9 cellular contexts compared by ENCODE assay signal in the genomic region with DNA sequence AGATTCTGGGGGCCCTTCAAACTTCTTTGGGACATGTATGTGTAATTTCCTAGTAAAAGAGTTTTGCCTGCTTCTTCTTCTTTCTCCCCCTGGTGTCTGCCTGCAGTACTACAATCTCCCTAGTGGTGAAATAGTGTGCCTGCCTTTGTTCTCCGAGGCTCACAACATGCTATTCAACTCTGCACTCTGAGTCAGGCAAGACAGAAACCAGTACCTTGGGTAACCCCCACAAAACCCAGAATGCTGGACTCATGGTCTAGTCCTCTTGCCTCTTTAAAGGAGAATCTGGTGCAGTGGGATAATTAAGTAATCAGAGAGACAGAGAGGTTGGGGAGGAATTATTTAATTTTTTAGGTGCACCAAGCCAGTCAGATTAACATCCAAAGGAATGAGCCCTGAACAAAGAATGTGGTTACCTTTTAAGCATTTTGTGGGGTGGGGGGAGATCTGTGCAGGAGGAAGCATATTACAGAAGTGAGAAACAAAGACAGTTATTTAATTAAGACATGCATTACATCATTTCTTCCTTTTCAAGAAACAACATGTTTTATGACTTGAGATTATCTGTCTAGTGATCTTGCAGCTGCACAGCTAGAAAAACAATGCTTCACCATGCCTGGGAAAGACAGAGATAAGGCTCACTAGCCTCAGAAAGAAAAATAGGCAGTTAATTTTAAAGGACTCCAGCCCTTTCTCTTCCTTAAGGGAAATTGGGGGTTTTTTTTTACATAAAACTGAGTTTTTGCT. TPM values are rescaled to one million over a fixed set of nuclear protein-coding genes. Genes with fewer than 3 reads are reported as not detected.
DNase-seq lines count a peak whose midpoint lies in the region; ATAC-seq, FAIRE-seq and TF ChIP-seq lines count a peak whose summit lies in the region.
"Had no signal": no experiment of that assay in that cellular context is flagged by ENCODE, and none has a peak within 500 bp of the region (broad histone marks: within the 10 kb centered on the region; RNA-seq: fewer than 3 reads in every experiment).

No MANE protein-coding gene starts in this region.

- CTCF ChIA-PET in K562 (lab: Yijun Ruan, JAX; ENCODE audit: low intra/inter-chr PET ratio), result no interaction called here

- H3K9me3 ChIP-seq in GM23248 (ENCODE audit: low read depth) (no peaks in the 10 kb centered on the region), K562 (replicated peaks; ENCODE audit: control insufficient read depth, insufficient read depth, low read depth, low read length) (peaks cover 15% of the 10 kb centered on the region), keratinocyte (ENCODE audit: control insufficient read depth, low read depth, low read length) (no peaks in the 10 kb centered on the region)

- peaks cover 2% of the 10 kb centered on the region for H3K27me3 Mint-ChIP-seq in T-helper 2 cell treated with Interferon-gamma antibody and Interleukin-4, amounts not matched to agents 5 μg/mL and 100 μg/mL, for 36 hours (ENCODE audit: low read depth)

- ATAC-seq in K562, result peak; percentile 92

- FAIRE-seq in K562 (lab: Jason Lieb, UNC), result peak; percentile 75
- no peak for FAIRE-seq in keratinocyte (lab: Jason Lieb, UNC)
- FAIRE-seq: islet of Langerhans had no signal

- no peak overlapping the region for H3K27ac ChIP-seq in GM23248
- peak overlapping the region; percentile 84 for H3K27ac ChIP-seq in K562 (ENCODE audit: extremely low read depth, low read depth, low read length)
- no peak overlapping the region for H3K27ac ChIP-seq in keratinocyte (ENCODE audit: control insufficient read depth, insufficient read depth, low read length)

- H3K4me3 Mint-ChIP-seq in T-helper 2 cell treated with Interferon-gamma antibody and Interleukin-4, amounts not matched to agents 5 μg/mL and 100 μg/mL, for 36 hours, result no peak overlapping the region

- in situ Hi-C loops in GM23248 (cut with MboI) (no loop called here), K562 (cut with MboI) (no loop called here)

- H3K9ac ChIP-seq in GM23248, result no peak overlapping the region
- H3K9ac ChIP-seq in K562 (ENCODE audit: insufficient read depth in 1 of 2, low read depth in 2 of 2, low read length in 2 of 2), result peak overlapping the region in 1 of 2 experiments; percentile 37; a peak in 2 of 4 replicates
- no peak overlapping the region for H3K9ac ChIP-seq in keratinocyte (ENCODE audit: control insufficient read depth, extremely low read depth, insufficient read depth, low read length)

- no peak for TF ChIP-seq POLR2A in K562 (conservative IDR thresholded peaks at IDR 0.05)

- dilution Hi-C loops in keratinocyte (cut with MboI; ENCODE audit: extremely low pct_ligation_motif_present, low sequenced_read_pairs), result no loop called here

- H2AFZ ChIP-seq in GM23248, result no peak overlapping the region
- H2AFZ ChIP-seq in K562 (ENCODE audit: low read depth, low read length), result peak overlapping the region; percentile 86
- no peak overlapping the region for H2AFZ ChIP-seq in keratinocyte (ENCODE audit: control insufficient read depth, low read length)

- H3F3A ChIP-seq in GM23248 (ENCODE audit: insufficient read depth), result no peaks in the 10 kb centered on the region

- H3K79me2 ChIP-seq in GM23248 (ENCODE audit: insufficient read depth), result no peaks in the 10 kb centered on the region
- no peaks in the 10 kb centered on the region for H3K79me2 ChIP-seq in K562 (ENCODE audit: control insufficient read depth, insufficient read depth, low read length)
- H3K79me2 ChIP-seq in keratinocyte (ENCODE audit: control insufficient read depth, insufficient read depth, low read length), result no peaks in the 10 kb centered on the region

- H3K27me3 ChIP-seq in GM06990 (replicated peaks; ENCODE audit: control insufficient read depth, insufficient read depth, low read length) (no peaks in the 10 kb centered on the region), GM23248 (replicated peaks; ENCODE audit: insufficient read depth) (no peaks in the 10 kb centered on the region), K562 (ENCODE audit: control insufficient read depth in 2 of 2, insufficient read depth in 2 of 2, low read length in 2 of 2) (no peaks in the 10 kb centered on the region), keratinocyte (ENCODE audit: control insufficient read depth, extremely low read depth, insufficient read depth, low read length) (no peaks in the 10 kb centered on the region)

- no peak overlapping the region for H3K27ac Mint-ChIP-seq in T-helper 2 cell treated with Interferon-gamma antibody and Interleukin-4, amounts not matched to agents 5 μg/mL and 100 μg/mL, for 36 hours

- peaks cover 4% of the 10 kb centered on the region for H3K4me1 Mint-ChIP-seq in T-helper 2 cell treated with Interferon-gamma antibody and Interleukin-4, amounts not matched to agents 5 μg/mL and 100 μg/mL, for 36 hours (ENCODE audit: low read depth)

- H4K20me1 ChIP-seq in GM23248 (ENCODE audit: insufficient read depth) (no peaks in the 10 kb centered on the region), K562 (replicated peaks; ENCODE audit: control insufficient read depth, insufficient read depth, low read length) (no peaks in the 10 kb centered on the region), keratinocyte (ENCODE audit: control insufficient read depth, extremely low read depth, insufficient read depth, low read length) (no peaks in the 10 kb centered on the region)

- WGBS in GM23248 (ENCODE audit: low coverage in 1 of 2, low lambda C conversion rate in 2 of 2, missing lambda C conversion rate in 2 of 2), 2 experiments, result 22 to 40% methylated on average over 1 of the region's 1 CpG
- 29% methylated on average over 1 of the region's 1 CpG for WGBS in K562 (ENCODE audit: insufficient coverage, low coverage, missing lambda C conversion rate)

- peak; percentile 72 for TF ChIP-seq EP300 in K562 (IDR thresholded peaks at IDR 0.05; ENCODE audit: low read length)

- POLR2A ChIA-PET in K562 (lab: Yijun Ruan, JAX), result interaction anchor here (0.6 to 1.2 kb wide), 2 partner anchors 9 to 1160 kb away, joined by 3 to 4 read pairs; no protein-coding TSS in a partner anchor

- H3K4me3 ChIP-seq in GM06990 (replicated peaks; ENCODE audit: low read depth, low read length), result no peak overlapping the region
- no peak overlapping the region for H3K4me3 ChIP-seq in GM23248
- no peak overlapping the region for H3K4me3 ChIP-seq in LNCaP clone FGC (ENCODE audit: low read depth, low read length)
- no peak overlapping the region for H3K4me3 ChIP-seq in K562
- no peak overlapping the region for H3K4me3 ChIP-seq in keratinocyte (ENCODE audit: control insufficient read depth in 2 of 3, extremely low read depth in 1 of 3, insufficient read depth in 2 of 3, low read depth in 1 of 3, low read length in 3 of 3)

- no peaks in the 10 kb centered on the region for H3K9me1 ChIP-seq in K562 (ENCODE audit: control insufficient read depth, insufficient read depth, low read length)
- H3K9me1 ChIP-seq in keratinocyte (ENCODE audit: control insufficient read depth, extremely low read depth, insufficient read depth, low read length), result no peaks in the 10 kb centered on the region

- peaks cover 8% of the 10 kb centered on the region for H3K9me3 Mint-ChIP-seq in T-helper 2 cell treated with Interferon-gamma antibody and Interleukin-4, amounts not matched to agents 5 μg/mL and 100 μg/mL, for 36 hours

- H3K4me1 ChIP-seq in GM23248 (ENCODE audit: insufficient read depth) (no peaks in the 10 kb centered on the region), K562 (replicated peaks in 1 of 2; ENCODE audit: control insufficient read depth in 2 of 2, insufficient read depth in 2 of 2, low read length in 2 of 2) (peaks cover 3 to 27% of the 10 kb centered on the region in 2 experiments; a peak in 3 of 5 replicates), keratinocyte (ENCODE audit: control insufficient read depth, extremely low read depth, insufficient read depth, low read length) (no peaks in the 10 kb centered on the region)

- H3K36me3 ChIP-seq in GM06990 (ENCODE audit: control insufficient read depth, insufficient read depth, low read length), result no peaks in the 10 kb centered on the region
- no peaks in the 10 kb centered on the region for H3K36me3 ChIP-seq in GM23248 (ENCODE audit: low read depth)
- no peaks in the 10 kb centered on the region; the same call in 2 of the 3 replicates for H3K36me3 ChIP-seq in K562 (ENCODE audit: control insufficient read depth, insufficient read depth, low read length)
- H3K36me3 ChIP-seq in keratinocyte (ENCODE audit: control insufficient read depth in 2 of 2, extremely low read depth in 1 of 2, insufficient read depth in 2 of 2, low read length in 2 of 2), result no peaks in the 10 kb centered on the region

- no peak overlapping the region for H3K4me2 ChIP-seq in GM23248 (ENCODE audit: unreplicated experiment)
- H3K4me2 ChIP-seq in K562 (ENCODE audit: insufficient read depth, low read length), result 0 out of 2 replicates have a peak overlapping the region, but pooled peaks have one; percentile 55
- H3K4me2 ChIP-seq in keratinocyte (ENCODE audit: control insufficient read depth, extremely low read depth, insufficient read depth, low read depth, low read length), result no peak overlapping the region

- TF ChIP-seq CTCF in GM06990 (IDR thresholded peaks at IDR 0.05; ENCODE audit: insufficient read depth, low read length, poor library complexity, severe bottlenecking), result peak; percentile 93
- TF ChIP-seq CTCF in LNCaP clone FGC (IDR thresholded peaks at IDR 0.05; ENCODE audit: control insufficient read depth, extremely low read depth, insufficient read depth), result peak; percentile 66
- peak; percentile 77 to 99 (median 91) for TF ChIP-seq CTCF in K562 (IDR thresholded peaks at IDR 0.05 in 2 of 3, conservative IDR thresholded peaks at IDR 0.05 in 1 of 3; ENCODE audit: insufficient read depth in 2 of 3, low read depth in 1 of 3, low read length in 3 of 3)
- peak; percentile 61 to 96 (median 94) for TF ChIP-seq CTCF in keratinocyte (optimal IDR thresholded peaks at IDR 0.05 in 1 of 3, IDR thresholded peaks at IDR 0.05 in 1 of 3, conservative IDR thresholded peaks at IDR 0.05 in 1 of 3; ENCODE audit: extremely low read depth in 1 of 3, insufficient read depth in 2 of 3, low read length in 3 of 3)

- peak in 1 of 2 experiments; percentile 66; a peak in 2 of 4 replicates for TF ChIP-seq RAD21 in K562 (CRISPR knock-in tag; conservative IDR thresholded peaks at IDR 0.05 in 1 of 2, IDR thresholded peaks at IDR 0.05 in 1 of 2)

- intact Hi-C loops in K562 (cut with micrococcal nuclease), result loop anchor here (5.0 to 10.0 kb wide), 3 partner anchors 129 to 382 kb away; partner anchors contain the start of gene MRPL16

- BruUV-seq in K562 (replicated peaks; lab: Mats Ljungman, UMichigan), result no TSS peak

- no peaks in the 10 kb centered on the region for H3K36me3 Mint-ChIP-seq in T-helper 2 cell treated with Interferon-gamma antibody and Interleukin-4, amounts not matched to agents 5 μg/mL and 100 μg/mL, for 36 hours (ENCODE audit: low read depth)

- peak; percentile 83 for DNase-seq in GM06990 (ENCODE audit: extremely low read depth, insufficient read length)
- peak; percentile 66 for DNase-seq in GM23248
- DNase-seq in LNCaP clone FGC (ENCODE audit: low read depth), result peak; percentile 8
- peak; percentile 62 for DNase-seq in T-helper 2 cell treated with Interferon-gamma antibody and Interleukin-4, amounts not matched to agents 5 μg/mL and 100 μg/mL, for 36 hours (ENCODE audit: low spot score)
- DNase-seq in K562 (ENCODE audit: extremely low read depth in 1 of 4, low spot score in 3 of 4), result peak; percentile 48 to 75 (median 52)
- DNase-seq in keratinocyte (ENCODE audit: low read depth, low spot score), result peak; percentile 36
- DNase-seq in stimulated activated CD4-positive, alpha-beta T cell treated with anti-CD3 and anti-CD28 coated beads, Interleukin-4, amount 100 ng/mL, for 4 hours, result peak; percentile 16 to 35
- DNase-seq in amniotic stem cell (lab: John Stamatoyannopoulos, UW), result no peak

- H3K9me2 ChIP-seq in GM23248 (ENCODE audit: insufficient read depth), result no peaks in the 10 kb centered on the region

RNA-seq across cellular contexts. Expression of gene MS4A6A, which starts 11.0 kb away (rescaled TPM):
- total RNA-seq in GM23248 (2014; rRNA removed; shearing (Covaris generic)), result not detected in 2 replicates
- polyA plus RNA-seq in GM23248 (2016; fragmentation: Nextera tagmentation; extraction: Ambion mirVana) (not detected in 2 replicates), K562 (2011; rRNA removed) (0.57 and 25.1 TPM in 2 replicates), K562 (2014; fragmentation: Illumina TruSeq; extraction: Trizol) (4.3 and 5.6 TPM in 2 replicates), K562 (2014; fragmentation: Nextera tagmentation; extraction: Ambion mirVana) (1 to 10 TPM; 5.5 to 5.8 TPM), K562 (2014; rRNA removed) (4.2 and 4.7 TPM in 2 replicates), keratinocyte (not detected in 3 replicates)
- total RNA-seq in K562 (2011; cell fraction: chromatin; rRNA removed; ENCODE audit: low replicate concordance), result 0.35 TPM in 1 of 2 replicates, not detected in the other
- 0.33 and 0.53 TPM in 2 replicates for total RNA-seq in K562 (2011; cell fraction: nucleolus; rRNA removed)
- total RNA-seq in K562 (2011; cell fraction: nucleoplasm; rRNA removed), result not detected in 2 replicates
- total RNA-seq in K562 (2014; rRNA removed) (1.7 and 2.0 TPM in 2 replicates), K562 (2014; rRNA removed; fragmentation: Illumina TruSeq; extraction: Trizol) (3.3 and 3.4 TPM in 2 replicates), K562 (2015; rRNA removed; fragmentation: Illumina TruSeq; extraction: Trizol) (9.1 and 9.5 TPM in 2 replicates), K562 (2021) (1.7 and 3.4 TPM in 2 replicates)
- 0.06 and 11.1 TPM in 2 replicates for polyA plus RNA-seq in K562 (2011; cell fraction: cytosol; rRNA removed)
- polyA plus RNA-seq in K562 (2011; cell fraction: nucleus; rRNA removed), result 0.13 and 26.4 TPM in 2 replicates
- polyA plus RNA-seq in K562 (2012), result 1.9 and 7.6 TPM in 2 replicates
- polyA minus RNA-seq in K562 (2011; rRNA and poly(A)+ RNA removed), result 12.9 TPM in 1 of 2 replicates, not detected in the other
- 5.4 TPM in 1 of 2 replicates, not detected in the other for polyA minus RNA-seq in K562 (2011; cell fraction: cytosol; rRNA and poly(A)+ RNA removed)
- polyA minus RNA-seq in K562 (2011; cell fraction: nucleus; rRNA and poly(A)+ RNA removed), result 16.8 TPM in 1 of 2 replicates, not detected in the other
- polyA plus RNA-seq in keratinocyte (2011; ENCODE audit: low read depth), result not detected
- polyA plus RNA-seq in keratinocyte (2011; cell fraction: cytosol; rRNA removed), result not detected in 2 replicates
- not detected in 2 replicates for polyA plus RNA-seq in keratinocyte (2011; cell fraction: nucleus; rRNA removed)
- not detected in 2 replicates for polyA plus RNA-seq in keratinocyte (2012; ENCODE audit: low replicate concordance)
- polyA minus RNA-seq in keratinocyte, result not detected in 3 replicates
- not detected for polyA minus RNA-seq in keratinocyte (2011; cell fraction: cytosol; rRNA and poly(A)+ RNA removed)
- not detected in 2 replicates for polyA minus RNA-seq in keratinocyte (2011; cell fraction: nucleus; rRNA and poly(A)+ RNA removed)

RNA-seq across cellular contexts. Expression of gene MS4A4E, which starts 49.1 kb away (rescaled TPM):
- total RNA-seq in GM23248 (2014; rRNA removed; shearing (Covaris generic)), result not detected in 2 replicates
- not detected in 2 replicates for polyA plus RNA-seq in GM23248 (2016; fragmentation: Nextera tagmentation; extraction: Ambion mirVana)
- total RNA-seq in K562 (2011; cell fraction: chromatin; rRNA removed; ENCODE audit: low replicate concordance), result not detected in 2 replicates
- not detected in 2 replicates for total RNA-seq in K562 (2011; cell fraction: nucleolus; rRNA removed)
- total RNA-seq in K562 (2011; cell fraction: nucleoplasm; rRNA removed), result not detected in 2 replicates
- total RNA-seq in K562 (2014; rRNA removed), result 0.24 and 0.36 TPM in 2 replicates
- 0.32 TPM in 1 of 2 replicates, not detected in the other for total RNA-seq in K562 (2014; rRNA removed; fragmentation: Illumina TruSeq; extraction: Trizol)
- 0.65 and 0.87 TPM in 2 replicates for total RNA-seq in K562 (2015; rRNA removed; fragmentation: Illumina TruSeq; extraction: Trizol)
- total RNA-seq in K562 (2021), result 0.33 TPM in 1 of 2 replicates, not detected in the other
- polyA plus RNA-seq in K562 (2011; rRNA removed), result 0.27 TPM in 1 of 2 replicates, not detected in the other
- not detected in 2 replicates for polyA plus RNA-seq in K562 (2011; cell fraction: cytosol; rRNA removed)
- 0.16 and 1.2 TPM in 2 replicates for polyA plus RNA-seq in K562 (2011; cell fraction: nucleus; rRNA removed)
- 0.61 and 1.3 TPM in 2 replicates for polyA plus RNA-seq in K562 (2012)
- 0.14 and 0.36 TPM in 2 replicates for polyA plus RNA-seq in K562 (2014; fragmentation: Illumina TruSeq; extraction: Trizol)
- under 1 TPM; 0.11 to 0.22 TPM for polyA plus RNA-seq in K562 (2014; fragmentation: Nextera tagmentation; extraction: Ambion mirVana)
- polyA plus RNA-seq in K562 (2014; rRNA removed), result 0.27 and 0.81 TPM in 2 replicates
- 0.84 TPM in 1 of 2 replicates, not detected in the other for polyA minus RNA-seq in K562 (2011; rRNA and poly(A)+ RNA removed)
- polyA minus RNA-seq in K562 (2011; cell fraction: cytosol; rRNA and poly(A)+ RNA removed), result not detected in 2 replicates
- polyA minus RNA-seq in K562 (2011; cell fraction: nucleus; rRNA and poly(A)+ RNA removed), result 2.4 TPM in 1 of 2 replicates, not detected in the other
- polyA plus RNA-seq in keratinocyte, result not detected in 3 replicates
- not detected for polyA plus RNA-seq in keratinocyte (2011; ENCODE audit: low read depth)
- polyA plus RNA-seq in keratinocyte (2011; cell fraction: cytosol; rRNA removed), result not detected in 2 replicates
- polyA plus RNA-seq in keratinocyte (2011; cell fraction: nucleus; rRNA removed), result not detected in 2 replicates
- not detected in 2 replicates for polyA plus RNA-seq in keratinocyte (2012; ENCODE audit: low replicate concordance)
- polyA minus RNA-seq in keratinocyte, result not detected in 3 replicates
- polyA minus RNA-seq in keratinocyte (2011; cell fraction: cytosol; rRNA and poly(A)+ RNA removed), result not detected
- not detected in 2 replicates for polyA minus RNA-seq in keratinocyte (2011; cell fraction: nucleus; rRNA and poly(A)+ RNA removed)
